11 cellular contexts compared by ENCODE assay signal in the genomic region with DNA sequence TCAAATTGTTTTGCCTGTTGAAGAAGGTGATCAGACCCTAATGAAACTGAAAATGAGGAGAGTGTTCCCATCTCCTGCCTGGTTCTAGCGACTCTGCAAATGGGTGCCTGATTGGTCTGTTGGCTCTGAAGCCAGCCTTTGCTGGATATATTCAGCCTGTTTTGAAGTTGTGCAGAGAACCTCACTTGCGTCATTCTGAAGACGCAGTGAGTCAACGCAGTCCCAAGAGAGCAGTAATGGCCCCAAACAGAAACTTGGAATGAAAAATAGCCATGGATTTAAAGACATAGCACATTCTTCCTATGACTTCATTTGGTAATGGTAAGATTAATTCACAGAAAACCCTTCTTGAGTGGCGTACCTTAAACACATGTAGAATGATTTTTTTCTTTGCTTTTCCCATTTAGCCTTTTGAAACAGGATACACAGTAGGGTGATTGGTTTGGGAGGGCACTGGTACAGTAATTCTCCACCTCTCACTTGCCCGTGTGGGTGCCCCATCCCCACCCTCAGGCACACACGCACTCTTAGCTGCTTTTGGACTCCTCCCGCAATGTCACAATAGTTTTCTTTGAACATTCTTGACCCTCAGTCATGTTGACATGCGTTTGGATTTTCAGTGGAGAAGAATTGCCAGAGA. TPM values are rescaled to one million over a fixed set of nuclear protein-coding genes. Genes with fewer than 3 reads are reported as not detected.
DNase-seq lines count a peak whose midpoint lies in the region; ATAC-seq and TF ChIP-seq lines count a peak whose summit lies in the region.
"Had no signal": no experiment of that assay in that cellular context is flagged by ENCODE, and none has a peak within 500 bp of the region (broad histone marks: within the 10 kb centered on the region; RNA-seq: fewer than 3 reads in every experiment).

No MANE protein-coding gene starts in this region.

- peak overlapping the region; percentile 42 for H3K27ac Mint-ChIP-seq in progenitor cell of endocrine pancreas
- no peak overlapping the region for H3K27ac Mint-ChIP-seq in activated naive CD4-positive, alpha-beta T cell treated with anti-CD3 and anti-CD28 coated beads, Interleukin-2, amount 50 U/mL, for 72 hours

- H3K4me1 ChIP-seq in fibroblast of lung (ENCODE audit: control insufficient read depth, extremely low read depth, insufficient read depth, low read length), result peaks cover 38% of the 10 kb centered on the region

- H3K4me3 Mint-ChIP-seq in progenitor cell of endocrine pancreas (ENCODE audit: low read depth), result no peak overlapping the region

- peaks cover 40% of the 10 kb centered on the region for H3K4me1 Mint-ChIP-seq in progenitor cell of endocrine pancreas (ENCODE audit: low read depth)

- peak overlapping the region; percentile 97 for H3K4me2 ChIP-seq in fibroblast of lung (ENCODE audit: extremely low read depth, insufficient read depth, low read length)

- H4K20me1 ChIP-seq in fibroblast of lung (ENCODE audit: control insufficient read depth, extremely low read depth, insufficient read depth, low read length), result no peaks in the 10 kb centered on the region

- peaks cover 5% of the 10 kb centered on the region for H3K9me3 Mint-ChIP-seq in progenitor cell of endocrine pancreas (ENCODE audit: low read depth)
- no peaks in the 10 kb centered on the region for H3K9me3 Mint-ChIP-seq in activated naive CD4-positive, alpha-beta T cell treated with anti-CD3 and anti-CD28 coated beads, Interleukin-2, amount 50 U/mL, for 72 hours

- peak overlapping the region; percentile 96 for H3K27ac ChIP-seq in fibroblast of lung (ENCODE audit: insufficient read depth, low read length)

- H3K79me2 ChIP-seq in fibroblast of lung (ENCODE audit: control insufficient read depth, insufficient read depth, low read length), result peaks cover 40% of the 10 kb centered on the region

- DNase-seq in COLO829 (ENCODE audit: low spot score), result peak; percentile 79
- DNase-seq in RPMI7951 (ENCODE audit: low read depth), result peak; percentile 92
- peak; percentile 92 to 99 for DNase-seq in fibroblast of lung (ENCODE audit: low read depth in 2 of 2)
- no peak for DNase-seq in progenitor cell of endocrine pancreas (ENCODE audit: low spot score, unreplicated experiment)
- no peak for DNase-seq in NCI-H510A (lab: John Stamatoyannopoulos, UW)
- DNase-seq in COLO668 (lab: John Stamatoyannopoulos, UW; ENCODE audit: unreplicated experiment), result no peak
- DNase-seq in stimulated activated CD8-positive, alpha-beta memory T cell treated with anti-CD3 and anti-CD28 coated beads, Interleukin-4, amount 100 ng/mL, for 48 hours, result no peak
- no peak for DNase-seq in activated naive CD4-positive, alpha-beta T cell treated with anti-CD3 and anti-CD28 coated beads, Interleukin-2, amount 50 U/mL, for 72 hours (ENCODE audit: low spot score in 2 of 2)
- DNase-seq: activated effector memory CD4-positive, alpha-beta T cell treated with Interleukin-2 at 50 U/mL for 16 hours; GDM1; midbrain had no signal

- peaks cover 2% of the 10 kb centered on the region for H3K36me3 Mint-ChIP-seq in progenitor cell of endocrine pancreas (ENCODE audit: insufficient read depth)
- H3K36me3 Mint-ChIP-seq in activated naive CD4-positive, alpha-beta T cell treated with anti-CD3 and anti-CD28 coated beads, Interleukin-2, amount 50 U/mL, for 72 hours, result no peaks in the 10 kb centered on the region

- H3K36me3 ChIP-seq in fibroblast of lung (ENCODE audit: control insufficient read depth, insufficient read depth, low read length), result no peaks in the 10 kb centered on the region

- H3K9ac ChIP-seq in fibroblast of lung (ENCODE audit: insufficient read depth, low read length), result peak overlapping the region; percentile 71

- H2AFZ ChIP-seq in fibroblast of lung (ENCODE audit: low read length), result no peak overlapping the region

- TF ChIP-seq CTCF in fibroblast of lung (conservative IDR thresholded peaks at IDR 0.05 in 1 of 2, IDR thresholded peaks at IDR 0.05 in 1 of 2; ENCODE audit: low read depth in 1 of 2, low read length in 2 of 2) (no peak), progenitor cell of endocrine pancreas (IDR thresholded peaks at IDR 0.05; ENCODE audit: unreplicated experiment) (no peak)

- no peaks in the 10 kb centered on the region for H3K9me3 ChIP-seq in fibroblast of lung (ENCODE audit: control insufficient read depth, insufficient read depth, low read depth, low read length)

- H3K4me3 ChIP-seq in fibroblast of lung (replicated peaks in 1 of 4; ENCODE audit: control extremely low read depth in 1 of 4, insufficient read depth in 1 of 4, low read depth in 3 of 4, low read length in 4 of 4), result peak overlapping the region; percentile 45 to 59 (median 50)

- no peak for ATAC-seq in activated naive CD4-positive, alpha-beta T cell treated with anti-CD3 and anti-CD28 coated beads, Interleukin-2, amount 50 U/mL, for 72 hours

- H3K27me3 ChIP-seq in fibroblast of lung (ENCODE audit: control insufficient read depth, insufficient read depth, low read length), result no peaks in the 10 kb centered on the region

- H3K27me3 Mint-ChIP-seq in progenitor cell of endocrine pancreas, result no peaks in the 10 kb centered on the region

RNA-seq across cellular contexts. Expression of a gene that starts 54.1 kb away (rescaled TPM):
- 11.4 and 12.1 TPM in 2 replicates for total RNA-seq in RPMI7951 (2014; rRNA removed; shearing (Covaris generic))
- total RNA-seq in fibroblast of lung, result 47.8 and 65.4 TPM in 2 replicates
- polyA plus RNA-seq in fibroblast of lung, result 44.3 and 46.6 TPM in 2 replicates
- polyA plus RNA-seq in fibroblast of lung (2012), result 61.9 and 70.2 TPM in 2 replicates
- 142 and 174 TPM in 2 replicates for polyA minus RNA-seq in fibroblast of lung (ENCODE audit: low replicate concordance)
- 113 TPM in 2 replicates for total RNA-seq in progenitor cell of endocrine pancreas
- 10 to 100 TPM; 24.4 to 35.0 TPM for total RNA-seq in activated naive CD4-positive, alpha-beta T cell treated with anti-CD3 and anti-CD28 coated beads, Interleukin-2, amount 50 U/mL, for 72 hours

Comparison
In these comparisons a context has a peak if more than half of its experiments do, and no peak if none do; other contexts are left out.
1. DNase-seq: peak in COLO829 (single experiment), RPMI7951 (single experiment) and fibroblast of lung (2 of 2); none in progenitor cell of endocrine pancreas (single experiment), NCI-H510A (single experiment), COLO668 (single experiment), stimulated activated CD8-positive, alpha-beta memory T cell treated with anti-CD3 and anti-CD28 coated beads, Interleukin-4, amount 100 ng/mL, for 48 hours (single experiment) and activated naive CD4-positive, alpha-beta T cell treated with anti-CD3 and anti-CD28 coated beads, Interleukin-2, amount 50 U/mL, for 72 hours (0 of 2).